Comparison of ENCODE assay signal across 27 cellular contexts in the genomic region with DNA sequence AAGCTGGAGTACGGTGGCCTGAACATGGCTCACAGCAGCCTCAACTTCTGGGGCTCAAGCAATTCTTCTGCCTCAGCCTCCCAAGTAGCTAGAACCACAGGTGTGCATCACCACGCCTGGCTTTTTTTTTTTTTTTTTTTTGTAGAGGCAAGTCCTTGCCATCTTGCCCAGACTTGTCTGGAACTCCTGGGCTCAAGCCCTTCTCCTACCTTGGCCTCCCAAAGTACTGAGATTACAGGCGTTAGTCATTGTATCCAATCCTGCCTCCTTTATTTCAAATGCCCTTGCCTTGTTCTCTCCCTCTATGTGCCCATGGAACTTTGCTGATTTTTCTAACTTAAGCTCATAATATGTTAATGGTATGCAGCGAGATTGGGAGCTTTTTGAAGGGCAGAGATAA.
"Had no signal": no experiment of that assay in that cellular context is flagged by ENCODE, and none has a peak within 500 bp of the region (broad histone marks: within the 10 kb centered on the region; RNA-seq: fewer than 3 reads in every experiment).

No MANE protein-coding gene starts in this region.

- DNase-seq: central memory CD4-positive, alpha-beta T cell; dorsolateral prefrontal cortex; effector CD4-positive, alpha-beta T cell; foreskin fibroblast; glutamatergic neuron; heart right ventricle; hippocampal formation; mesenchymal stem cell; natural killer cell; right lobe of liver; small intestine; stimulated activated CD4-positive, alpha-beta T cell treated with anti-CD3 and anti-CD28 coated beads, Interleukin-15, amount 100 ng/mL, for 24 hours; stimulated activated CD4-positive, alpha-beta T cell treated with anti-CD3 and anti-CD28 coated beads, Interleukin-2, amount 100 ng/mL, for 48 hours; stimulated activated naive B cell treated with anti-CD40 and anti-IgM and Interleukin-4, amounts not matched to agents 10 μg/mL and 1 μg/mL and 100 μg/mL, for 72 hours; upper lobe of left lung had no signal

- H3K9me3 Mint-ChIP-seq: neural crest cell; stimulated activated naive B cell treated with anti-CD40 and anti-IgM and Interleukin-4, amounts not matched to agents 10 μg/mL and 1 μg/mL and 100 μg/mL, for 72 hours had no signal

- FAIRE-seq: colon, islet of Langerhans, small intestine, urothelium cell line had no signal

- H3K27ac Mint-ChIP-seq: natural killer cell; stimulated activated naive B cell treated with anti-CD40 and anti-IgM and Interleukin-4, amounts not matched to agents 10 μg/mL and 1 μg/mL and 100 μg/mL, for 72 hours; stimulated activated naive CD8-positive, alpha-beta T cell treated with anti-CD3 and anti-CD28 coated beads, Interleukin-15, Interleukin-2, amounts not matched to agents 100 ng/mL and 50 ng/mL, for 24 hours had no signal

- H3K79me2 ChIP-seq: parathyroid adenoma had no signal

- H3K36me3 ChIP-seq: gastroesophageal sphincter, heart right ventricle, neutrophil, right lobe of liver, thoracic aorta, tibial nerve, upper lobe of left lung had no signal

- H3K4me1 ChIP-seq: gastroesophageal sphincter, heart right ventricle, parathyroid adenoma, right lobe of liver, tibial nerve, upper lobe of left lung had no signal

- H3K9me3 ChIP-seq: gastroesophageal sphincter, heart right ventricle, neutrophil, right lobe of liver, thoracic aorta, tibial nerve, upper lobe of left lung had no signal

- H3K4me3 Mint-ChIP-seq: natural killer cell; neural crest cell; stimulated activated naive B cell treated with anti-CD40 and anti-IgM and Interleukin-4, amounts not matched to agents 10 μg/mL and 1 μg/mL and 100 μg/mL, for 72 hours; stimulated activated naive CD8-positive, alpha-beta T cell treated with anti-CD3 and anti-CD28 coated beads, Interleukin-15, Interleukin-2, amounts not matched to agents 100 ng/mL and 50 ng/mL, for 24 hours had no signal

- H3K27me3 ChIP-seq: dorsolateral prefrontal cortex, gastroesophageal sphincter, heart right ventricle, neutrophil, right lobe of liver, tibial nerve, upper lobe of left lung had no signal

- H3K27ac ChIP-seq: dorsolateral prefrontal cortex, gastroesophageal sphincter, heart right ventricle, neutrophil, parathyroid adenoma, right lobe of liver, thoracic aorta, tibial nerve, upper lobe of left lung had no signal

- H3K9ac ChIP-seq: parathyroid adenoma had no signal

- H3K36me3 Mint-ChIP-seq: natural killer cell; stimulated activated naive B cell treated with anti-CD40 and anti-IgM and Interleukin-4, amounts not matched to agents 10 μg/mL and 1 μg/mL and 100 μg/mL, for 72 hours had no signal

- H3K27me3 Mint-ChIP-seq: progenitor cell of endocrine pancreas had no signal

- ATAC-seq: gastroesophageal sphincter; heart right ventricle; natural killer cell; right lobe of liver; stimulated activated naive B cell treated with anti-CD40 and anti-IgM and Interleukin-4, amounts not matched to agents 10 μg/mL and 1 μg/mL and 100 μg/mL, for 72 hours had no signal

- H3K4me3 ChIP-seq: dorsolateral prefrontal cortex, gastroesophageal sphincter, heart right ventricle, lung, right lobe of liver, thoracic aorta, tibial nerve, upper lobe of left lung had no signal

- H3K4me1 Mint-ChIP-seq: natural killer cell; neural crest cell; stimulated activated naive B cell treated with anti-CD40 and anti-IgM and Interleukin-4, amounts not matched to agents 10 μg/mL and 1 μg/mL and 100 μg/mL, for 72 hours had no signal

- H2AFZ ChIP-seq: parathyroid adenoma had no signal
